In the genomic region with DNA sequence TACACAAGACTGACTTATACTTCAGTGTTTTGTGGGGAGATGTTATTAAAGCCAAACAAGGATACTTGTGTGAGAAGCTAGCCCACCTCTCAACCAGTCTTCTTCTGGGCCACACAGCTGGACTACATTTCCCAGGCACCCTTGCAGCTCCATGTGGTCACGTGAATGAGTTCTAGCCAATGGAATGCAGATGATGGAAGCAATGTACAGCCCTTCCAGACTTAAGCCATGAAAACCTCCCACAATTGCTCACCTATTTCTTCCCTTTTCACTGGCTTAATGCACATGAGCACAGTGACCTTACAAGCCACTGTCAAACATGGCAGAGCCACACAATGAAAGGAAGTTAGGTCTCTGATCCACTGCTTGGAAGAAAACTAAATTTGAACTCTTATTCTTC, we compare ENCODE assay signal across 8 cellular contexts. TPM values are rescaled to one million over a fixed set of nuclear protein-coding genes. Genes with fewer than 3 reads are reported as not detected.
DNase-seq lines count a peak whose midpoint lies in the region; ATAC-seq, FAIRE-seq and TF ChIP-seq lines count a peak whose summit lies in the region.

No MANE protein-coding gene starts in this region.

- peak; percentile 32 for DNase-seq in activated CD4-positive, alpha-beta T cell treated with anti-CD3 and anti-CD28 coated beads for 48 hours
- no peak for DNase-seq in activated CD4-positive, alpha-beta T cell treated with anti-CD3 and anti-CD28 coated beads, Interleukin-2, amount 50 U/mL, for 4 hours
- peak; percentile 33 to 68 for DNase-seq in NCI-H526 (lab: John Stamatoyannopoulos, UW)
- DNase-seq in bronchial epithelial cell (ENCODE audit: low read depth) = peak; percentile 90
- DNase-seq in memory B cell (ENCODE audit: low spot score in 2 of 2) = no peak
- DNase-seq in activated gamma-delta T cell treated with Interleukin-2 at 50 U/mL for 16 hours = no peak

- no peak overlapping the region for H3K4me3 Mint-ChIP-seq in memory B cell

- no peak overlapping the region for H3K4me3 ChIP-seq in bronchial epithelial cell (ENCODE audit: low read depth, low read length)

- no peak overlapping the region for H3K27ac Mint-ChIP-seq in memory B cell

- H3K4me1 Mint-ChIP-seq in memory B cell = peaks cover 3% of the 10 kb centered on the region

- no peaks in the 10 kb centered on the region for H3K36me3 ChIP-seq in bronchial epithelial cell (ENCODE audit: control insufficient read depth, insufficient read depth, low read length)

- H3K36me3 Mint-ChIP-seq in memory B cell = no peaks in the 10 kb centered on the region

- FAIRE-seq in bronchial epithelial cell (lab: Jason Lieb, UNC) = no peak

- no peaks in the 10 kb centered on the region for H3K27me3 ChIP-seq in bronchial epithelial cell (ENCODE audit: control insufficient read depth, insufficient read depth, low read length)

- peaks cover 5% of the 10 kb centered on the region for H3K27me3 Mint-ChIP-seq in memory B cell

- TF ChIP-seq CTCF in bronchial epithelial cell (IDR thresholded peaks at IDR 0.05; ENCODE audit: insufficient read depth, low read length, severe bottlenecking) = no peak

- H3K9me3 Mint-ChIP-seq in memory B cell = no peaks in the 10 kb centered on the region

- peak; percentile 98 for ATAC-seq in GM19463 (IDR thresholded peaks at IDR 0.05; ENCODE audit: unreplicated experiment)
- peak; percentile 100 for ATAC-seq in HG03342 (IDR thresholded peaks at IDR 0.05; ENCODE audit: unreplicated experiment)
- peak; percentile 59 for ATAC-seq in memory B cell (ENCODE audit: low read depth)

RNA-seq across cellular contexts. Expression of a gene that starts 20.4 kb away (rescaled TPM):
- total RNA-seq in bronchial epithelial cell = 46.3 and 57.0 TPM in 2 replicates

Comparison
In these comparisons a context has a peak if more than half of its experiments do, and no peak if none do; other contexts are left out.
1. DNase-seq: peak in activated CD4-positive, alpha-beta T cell treated with anti-CD3 and anti-CD28 coated beads for 48 hours (single experiment), NCI-H526 (2 of 2) and bronchial epithelial cell (single experiment); none in activated CD4-positive, alpha-beta T cell treated with anti-CD3 and anti-CD28 coated beads, Interleukin-2, amount 50 U/mL, for 4 hours (0 of 2), memory B cell (0 of 2) and activated gamma-delta T cell treated with Interleukin-2 at 50 U/mL for 16 hours (single experiment).
2. Peak in every context shown above with its lines, with median percentiles within 50 percentile points of each other: ATAC-seq.